ENCODE assay signal across 1 cellular context in the genomic region with DNA sequence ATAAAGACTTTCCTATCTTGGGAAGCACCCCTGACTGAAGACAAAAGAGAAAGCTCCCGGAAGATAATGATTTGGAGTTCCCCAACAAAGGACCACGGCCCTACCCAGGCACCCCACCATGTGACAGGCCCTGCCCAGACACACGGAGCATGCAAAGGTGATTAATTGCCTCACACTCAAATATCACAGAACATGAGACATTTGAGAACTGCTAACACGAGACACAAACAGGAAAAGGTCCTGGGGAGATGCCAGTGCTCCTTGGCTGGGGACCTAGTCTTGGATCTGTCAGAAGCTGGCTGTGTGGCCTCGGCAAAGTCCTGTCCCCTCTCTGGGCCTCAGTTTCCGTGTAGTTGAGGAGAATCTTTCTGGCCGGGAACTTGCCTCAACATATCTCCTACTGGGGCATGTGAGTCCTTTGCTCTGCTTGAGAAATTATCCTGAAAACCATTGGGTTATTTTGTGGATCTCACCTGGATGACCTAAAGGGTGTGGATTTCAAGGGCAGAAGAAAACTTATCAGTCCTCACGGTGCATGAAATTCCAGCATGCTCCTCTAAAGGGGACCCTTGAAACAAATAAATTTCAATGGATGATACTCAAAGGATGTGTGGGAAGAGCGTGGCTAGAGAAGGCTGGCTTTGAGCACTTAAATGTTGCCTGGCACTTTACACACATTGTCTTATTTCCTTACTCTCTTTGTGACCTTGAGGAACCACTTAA.
A peak's percentile ranks its signal among the peaks of the same experiment; 100 is the strongest.
TF ChIP-seq lines count a peak whose summit lies in the region.

No MANE protein-coding gene starts in this region.

TF ChIP-seq in HepG2, 621 proteins besides CTCF, POLR2A, EP300 and RAD21 (continued from another document):
- TF ChIP-seq, protein P1, sequence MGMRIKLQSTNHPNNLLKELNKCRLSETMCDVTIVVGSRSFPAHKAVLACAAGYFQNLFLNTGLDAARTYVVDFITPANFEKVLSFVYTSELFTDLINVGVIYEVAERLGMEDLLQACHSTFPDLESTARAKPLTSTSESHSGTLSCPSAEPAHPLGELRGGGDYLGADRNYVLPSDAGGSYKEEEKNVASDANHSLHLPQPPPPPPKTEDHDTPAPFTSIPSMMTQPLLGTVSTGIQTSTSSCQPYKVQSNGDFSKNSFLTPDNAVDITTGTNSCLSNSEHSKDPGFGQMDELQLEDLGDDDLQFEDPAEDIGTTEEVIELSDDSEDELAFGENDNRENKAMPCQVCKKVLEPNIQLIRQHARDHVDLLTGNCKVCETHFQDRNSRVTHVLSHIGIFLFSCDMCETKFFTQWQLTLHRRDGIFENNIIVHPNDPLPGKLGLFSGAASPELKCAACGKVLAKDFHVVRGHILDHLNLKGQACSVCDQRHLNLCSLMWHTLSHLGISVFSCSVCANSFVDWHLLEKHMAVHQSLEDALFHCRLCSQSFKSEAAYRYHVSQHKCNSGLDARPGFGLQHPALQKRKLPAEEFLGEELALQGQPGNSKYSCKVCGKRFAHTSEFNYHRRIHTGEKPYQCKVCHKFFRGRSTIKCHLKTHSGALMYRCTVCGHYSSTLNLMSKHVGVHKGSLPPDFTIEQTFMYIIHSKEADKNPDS (CRISPR knock-in tag; IDR thresholded peaks at IDR 0.05) = no peak
- TF ChIP-seq, protein P2, sequence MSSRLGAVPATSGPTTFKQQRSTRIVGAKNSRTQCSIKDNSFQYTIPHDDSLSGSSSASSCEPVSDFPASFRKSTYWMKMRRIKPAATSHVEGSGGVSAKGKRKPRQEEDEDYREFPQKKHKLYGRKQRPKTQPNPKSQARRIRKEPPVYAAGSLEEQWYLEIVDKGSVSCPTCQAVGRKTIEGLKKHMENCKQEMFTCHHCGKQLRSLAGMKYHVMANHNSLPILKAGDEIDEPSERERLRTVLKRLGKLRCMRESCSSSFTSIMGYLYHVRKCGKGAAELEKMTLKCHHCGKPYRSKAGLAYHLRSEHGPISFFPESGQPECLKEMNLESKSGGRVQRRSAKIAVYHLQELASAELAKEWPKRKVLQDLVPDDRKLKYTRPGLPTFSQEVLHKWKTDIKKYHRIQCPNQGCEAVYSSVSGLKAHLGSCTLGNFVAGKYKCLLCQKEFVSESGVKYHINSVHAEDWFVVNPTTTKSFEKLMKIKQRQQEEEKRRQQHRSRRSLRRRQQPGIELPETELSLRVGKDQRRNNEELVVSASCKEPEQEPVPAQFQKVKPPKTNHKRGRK (CRISPR knock-in tag; IDR thresholded peaks at IDR 0.05) = no peak
- TF ChIP-seq SNAI1 (CRISPR knock-in tag; IDR thresholded peaks at IDR 0.05; ENCODE audit: borderline replicate concordance) (no peak), ZNF180 (CRISPR knock-in tag; IDR thresholded peaks at IDR 0.05; ENCODE audit: borderline replicate concordance, low read depth) (no peak), PCBP1 (IDR thresholded peaks at IDR 0.05; ENCODE audit: borderline replicate concordance, low read depth, low read length) (no peak), KLF13 (CRISPR knock-in tag; IDR thresholded peaks at IDR 0.05) (no peak), ZNF121 (CRISPR knock-in tag; IDR thresholded peaks at IDR 0.05) (no peak), SMYD3 (CRISPR knock-in tag; IDR thresholded peaks at IDR 0.05) (no peak), HNRNPK (IDR thresholded peaks at IDR 0.05; ENCODE audit: low read depth, low read length, poor library complexity, severe bottlenecking) (no peak), ZNF256 (CRISPR knock-in tag; conservative IDR thresholded peaks at IDR 0.05) (0 out of 2 replicates have a peak, but pooled peaks have one; percentile 36), ZSCAN25 (CRISPR knock-in tag; IDR thresholded peaks at IDR 0.05) (no peak), NFATC3 (CRISPR knock-in tag; IDR thresholded peaks at IDR 0.05) (no peak), ZFP36L1 (CRISPR knock-in tag; IDR thresholded peaks at IDR 0.05) (no peak), MAZ (IDR thresholded peaks at IDR 0.05; ENCODE audit: borderline replicate concordance, low read depth, low read length) (no peak), MAZ (CRISPR knock-in tag; IDR thresholded peaks at IDR 0.05; ENCODE audit: low read depth) (no peak), SOX5 (CRISPR knock-in tag; IDR thresholded peaks at IDR 0.05; ENCODE audit: borderline replicate concordance) (no peak), ZNF441 (CRISPR knock-in tag; IDR thresholded peaks at IDR 0.05; ENCODE audit: borderline replicate concordance) (no peak), ZNF607 (CRISPR knock-in tag; IDR thresholded peaks at IDR 0.05; ENCODE audit: borderline replicate concordance) (no peak), ZNF460 (CRISPR knock-in tag; IDR thresholded peaks at IDR 0.05; ENCODE audit: borderline replicate concordance) (no peak), CENPT (CRISPR knock-in tag; IDR thresholded peaks at IDR 0.05; ENCODE audit: low read depth) (no peak), ZKSCAN5 (CRISPR knock-in tag; IDR thresholded peaks at IDR 0.05) (no peak), ZNF317 (CRISPR knock-in tag; IDR thresholded peaks at IDR 0.05) (no peak), GLI4 (CRISPR knock-in tag; IDR thresholded peaks at IDR 0.05; ENCODE audit: borderline replicate concordance) (no peak), TEAD3 (CRISPR knock-in tag; optimal IDR thresholded peaks at IDR 0.05; ENCODE audit: borderline replicate concordance) (no peak), SIN3B (IDR thresholded peaks at IDR 0.05; ENCODE audit: low read length) (no peak)
- TF ChIP-seq, protein P3, sequence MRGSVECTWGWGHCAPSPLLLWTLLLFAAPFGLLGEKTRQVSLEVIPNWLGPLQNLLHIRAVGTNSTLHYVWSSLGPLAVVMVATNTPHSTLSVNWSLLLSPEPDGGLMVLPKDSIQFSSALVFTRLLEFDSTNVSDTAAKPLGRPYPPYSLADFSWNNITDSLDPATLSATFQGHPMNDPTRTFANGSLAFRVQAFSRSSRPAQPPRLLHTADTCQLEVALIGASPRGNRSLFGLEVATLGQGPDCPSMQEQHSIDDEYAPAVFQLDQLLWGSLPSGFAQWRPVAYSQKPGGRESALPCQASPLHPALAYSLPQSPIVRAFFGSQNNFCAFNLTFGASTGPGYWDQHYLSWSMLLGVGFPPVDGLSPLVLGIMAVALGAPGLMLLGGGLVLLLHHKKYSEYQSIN (CRISPR knock-in tag; IDR thresholded peaks at IDR 0.05; ENCODE audit: borderline replicate concordance) = no peak
- TF ChIP-seq, protein P4, sequence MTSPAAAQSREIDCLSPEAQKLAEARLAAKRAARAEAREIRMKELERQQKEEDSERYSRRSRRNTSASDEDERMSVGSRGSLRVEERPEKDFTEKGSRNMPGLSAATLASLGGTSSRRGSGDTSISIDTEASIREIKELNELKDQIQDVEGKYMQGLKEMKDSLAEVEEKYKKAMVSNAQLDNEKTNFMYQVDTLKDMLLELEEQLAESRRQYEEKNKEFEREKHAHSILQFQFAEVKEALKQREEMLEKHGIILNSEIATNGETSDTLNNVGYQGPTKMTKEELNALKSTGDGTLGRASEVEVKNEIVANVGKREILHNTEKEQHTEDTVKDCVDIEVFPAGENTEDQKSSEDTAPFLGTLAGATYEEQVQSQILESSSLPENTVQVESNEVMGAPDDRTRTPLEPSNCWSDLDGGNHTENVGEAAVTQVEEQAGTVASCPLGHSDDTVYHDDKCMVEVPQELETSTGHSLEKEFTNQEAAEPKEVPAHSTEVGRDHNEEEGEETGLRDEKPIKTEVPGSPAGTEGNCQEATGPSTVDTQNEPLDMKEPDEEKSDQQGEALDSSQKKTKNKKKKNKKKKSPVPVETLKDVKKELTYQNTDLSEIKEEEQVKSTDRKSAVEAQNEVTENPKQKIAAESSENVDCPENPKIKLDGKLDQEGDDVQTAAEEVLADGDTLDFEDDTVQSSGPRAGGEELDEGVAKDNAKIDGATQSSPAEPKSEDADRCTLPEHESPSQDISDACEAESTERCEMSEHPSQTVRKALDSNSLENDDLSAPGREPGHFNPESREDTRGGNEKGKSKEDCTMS (CRISPR knock-in tag; conservative IDR thresholded peaks at IDR 0.05) = no peak
- TF ChIP-seq, protein P5, sequence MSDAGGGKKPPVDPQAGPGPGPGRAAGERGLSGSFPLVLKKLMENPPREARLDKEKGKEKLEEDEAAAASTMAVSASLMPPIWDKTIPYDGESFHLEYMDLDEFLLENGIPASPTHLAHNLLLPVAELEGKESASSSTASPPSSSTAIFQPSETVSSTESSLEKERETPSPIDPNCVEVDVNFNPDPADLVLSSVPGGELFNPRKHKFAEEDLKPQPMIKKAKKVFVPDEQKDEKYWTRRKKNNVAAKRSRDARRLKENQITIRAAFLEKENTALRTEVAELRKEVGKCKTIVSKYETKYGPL (CRISPR knock-in tag; IDR thresholded peaks at IDR 0.05) = no peak
- TF ChIP-seq, protein P6, sequence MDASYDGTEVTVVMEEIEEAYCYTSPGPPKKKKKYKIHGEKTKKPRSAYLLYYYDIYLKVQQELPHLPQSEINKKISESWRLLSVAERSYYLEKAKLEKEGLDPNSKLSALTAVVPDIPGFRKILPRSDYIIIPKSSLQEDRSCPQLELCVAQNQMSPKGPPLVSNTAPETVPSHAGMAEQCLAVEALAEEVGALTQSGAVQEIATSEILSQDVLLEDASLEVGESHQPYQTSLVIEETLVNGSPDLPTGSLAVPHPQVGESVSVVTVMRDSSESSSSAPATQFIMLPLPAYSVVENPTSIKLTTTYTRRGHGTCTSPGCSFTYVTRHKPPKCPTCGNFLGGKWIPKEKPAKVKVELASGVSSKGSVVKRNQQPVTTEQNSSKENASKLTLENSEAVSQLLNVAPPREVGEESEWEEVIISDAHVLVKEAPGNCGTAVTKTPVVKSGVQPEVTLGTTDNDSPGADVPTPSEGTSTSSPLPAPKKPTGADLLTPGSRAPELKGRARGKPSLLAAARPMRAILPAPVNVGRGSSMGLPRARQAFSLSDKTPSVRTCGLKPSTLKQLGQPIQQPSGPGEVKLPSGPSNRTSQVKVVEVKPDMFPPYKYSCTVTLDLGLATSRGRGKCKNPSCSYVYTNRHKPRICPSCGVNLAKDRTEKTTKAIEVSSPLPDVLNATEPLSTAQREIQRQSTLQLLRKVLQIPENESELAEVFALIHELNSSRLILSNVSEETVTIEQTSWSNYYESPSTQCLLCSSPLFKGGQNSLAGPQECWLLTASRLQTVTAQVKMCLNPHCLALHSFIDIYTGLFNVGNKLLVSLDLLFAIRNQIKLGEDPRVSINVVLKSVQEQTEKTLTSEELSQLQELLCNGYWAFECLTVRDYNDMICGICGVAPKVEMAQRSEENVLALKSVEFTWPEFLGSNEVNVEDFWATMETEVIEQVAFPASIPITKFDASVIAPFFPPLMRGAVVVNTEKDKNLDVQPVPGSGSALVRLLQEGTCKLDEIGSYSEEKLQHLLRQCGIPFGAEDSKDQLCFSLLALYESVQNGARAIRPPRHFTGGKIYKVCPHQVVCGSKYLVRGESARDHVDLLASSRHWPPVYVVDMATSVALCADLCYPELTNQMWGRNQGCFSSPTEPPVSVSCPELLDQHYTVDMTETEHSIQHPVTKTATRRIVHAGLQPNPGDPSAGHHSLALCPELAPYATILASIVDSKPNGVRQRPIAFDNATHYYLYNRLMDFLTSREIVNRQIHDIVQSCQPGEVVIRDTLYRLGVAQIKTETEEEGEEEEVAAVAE (CRISPR knock-in tag; IDR thresholded peaks at IDR 0.05; ENCODE audit: borderline replicate concordance) = no peak
- TF ChIP-seq, protein P7, sequence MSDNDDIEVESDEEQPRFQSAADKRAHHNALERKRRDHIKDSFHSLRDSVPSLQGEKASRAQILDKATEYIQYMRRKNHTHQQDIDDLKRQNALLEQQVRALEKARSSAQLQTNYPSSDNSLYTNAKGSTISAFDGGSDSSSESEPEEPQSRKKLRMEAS (IDR thresholded peaks at IDR 0.05) = peak; percentile 24; the same call in 1 of the 2 replicates
- TF ChIP-seq, protein P8, sequence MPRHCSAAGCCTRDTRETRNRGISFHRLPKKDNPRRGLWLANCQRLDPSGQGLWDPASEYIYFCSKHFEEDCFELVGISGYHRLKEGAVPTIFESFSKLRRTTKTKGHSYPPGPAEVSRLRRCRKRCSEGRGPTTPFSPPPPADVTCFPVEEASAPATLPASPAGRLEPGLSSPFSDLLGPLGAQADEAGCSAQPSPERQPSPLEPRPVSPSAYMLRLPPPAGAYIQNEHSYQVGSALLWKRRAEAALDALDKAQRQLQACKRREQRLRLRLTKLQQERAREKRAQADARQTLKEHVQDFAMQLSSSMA (CRISPR knock-in tag; IDR thresholded peaks at IDR 0.05) = no peak
- TF ChIP-seq, protein P9, sequence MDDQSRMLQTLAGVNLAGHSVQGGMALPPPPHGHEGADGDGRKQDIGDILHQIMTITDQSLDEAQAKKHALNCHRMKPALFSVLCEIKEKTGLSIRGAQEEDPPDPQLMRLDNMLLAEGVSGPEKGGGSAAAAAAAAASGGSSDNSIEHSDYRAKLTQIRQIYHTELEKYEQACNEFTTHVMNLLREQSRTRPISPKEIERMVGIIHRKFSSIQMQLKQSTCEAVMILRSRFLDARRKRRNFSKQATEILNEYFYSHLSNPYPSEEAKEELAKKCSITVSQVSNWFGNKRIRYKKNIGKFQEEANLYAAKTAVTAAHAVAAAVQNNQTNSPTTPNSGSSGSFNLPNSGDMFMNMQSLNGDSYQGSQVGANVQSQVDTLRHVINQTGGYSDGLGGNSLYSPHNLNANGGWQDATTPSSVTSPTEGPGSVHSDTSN (CRISPR knock-in tag; IDR thresholded peaks at IDR 0.05; ENCODE audit: borderline replicate concordance) = no peak
- TF ChIP-seq, protein P10, sequence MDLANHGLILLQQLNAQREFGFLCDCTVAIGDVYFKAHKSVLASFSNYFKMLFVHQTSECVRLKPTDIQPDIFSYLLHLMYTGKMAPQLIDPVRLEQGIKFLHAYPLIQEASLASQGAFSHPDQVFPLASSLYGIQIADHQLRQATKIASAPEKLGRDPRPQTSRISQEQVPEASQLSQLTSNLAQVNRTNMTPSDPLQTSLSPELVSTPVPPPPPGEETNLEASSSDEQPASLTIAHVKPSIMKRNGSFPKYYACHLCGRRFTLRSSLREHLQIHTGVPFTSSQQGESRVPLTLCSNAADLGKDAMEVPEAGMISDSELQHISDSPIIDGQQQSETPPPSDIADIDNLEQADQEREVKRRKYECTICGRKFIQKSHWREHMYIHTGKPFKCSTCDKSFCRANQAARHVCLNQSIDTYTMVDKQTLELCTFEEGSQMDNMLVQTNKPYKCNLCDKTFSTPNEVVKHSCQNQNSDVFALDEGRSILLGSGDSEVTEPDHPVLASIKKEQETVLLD (CRISPR knock-in tag; IDR thresholded peaks at IDR 0.05; ENCODE audit: low read depth) = no peak
